1 cellular context compared by ENCODE assay signal in the genomic region with DNA sequence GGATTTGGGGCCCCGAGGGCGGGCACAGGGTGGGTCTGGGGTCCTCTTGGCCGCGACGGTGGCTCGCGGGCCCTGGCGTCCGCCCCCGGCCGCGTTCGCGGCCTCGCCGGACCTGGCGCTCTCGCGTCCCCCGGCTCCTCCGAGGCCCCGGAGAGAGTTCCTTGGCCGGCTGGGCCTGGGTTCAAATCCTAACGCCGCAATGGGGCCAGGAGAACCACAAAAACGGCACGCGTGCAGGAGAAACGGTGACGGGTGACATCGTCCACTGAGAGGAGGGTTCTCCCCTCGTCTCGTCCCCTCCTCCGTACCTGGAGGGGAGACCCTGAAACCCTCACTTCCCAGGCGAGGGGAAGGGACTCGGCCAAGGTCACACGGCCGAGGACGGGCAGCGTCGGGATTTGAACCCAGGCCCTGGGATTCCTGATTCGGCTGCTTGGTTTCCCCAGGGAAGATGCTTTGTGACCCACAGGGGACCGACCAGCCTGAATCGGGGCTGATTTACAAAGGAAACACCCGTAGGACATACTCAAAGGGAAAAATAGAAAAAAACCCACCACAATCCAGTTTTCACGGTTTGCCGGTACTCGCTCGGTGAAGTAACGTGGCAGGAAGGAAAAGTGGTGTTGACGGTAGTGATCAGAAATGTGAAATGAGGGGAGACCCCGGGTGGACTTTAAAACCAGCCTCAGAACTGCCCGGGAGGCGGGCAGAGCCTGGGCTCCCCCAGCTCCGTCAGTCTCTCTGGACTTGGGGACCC.
TF ChIP-seq lines count a peak whose summit lies in the region.

No MANE protein-coding gene starts in this region.

TF ChIP-seq in HCT116, 20 proteins besides CTCF, POLR2A, EP300 and RAD21:
- TF ChIP-seq ATF3 (IDR thresholded peaks at IDR 0.05), result no peak
- TF ChIP-seq ZFX (IDR thresholded peaks at IDR 0.05), result peak; percentile 82
- TF ChIP-seq SP1 (IDR thresholded peaks at IDR 0.05; ENCODE audit: low read depth), result no peak
- no peak for TF ChIP-seq YY1 (IDR thresholded peaks at IDR 0.05; ENCODE audit: extremely low read depth, insufficient replicate concordance, low read depth, low read length)
- no peak for TF ChIP-seq EZH2phosphoT487 (IDR thresholded peaks at IDR 0.05; ENCODE audit: borderline replicate concordance)
- no peak for TF ChIP-seq ELF1 (IDR thresholded peaks at IDR 0.05; ENCODE audit: borderline replicate concordance, low read depth)
- TF ChIP-seq CEBPB (IDR thresholded peaks at IDR 0.05; ENCODE audit: low read depth), result no peak
- no peak for TF ChIP-seq FOSL1 (IDR thresholded peaks at IDR 0.05; ENCODE audit: low read depth)
TF ChIP-seq in HCT116: peak in this region for 1.
